In the genomic region with DNA sequence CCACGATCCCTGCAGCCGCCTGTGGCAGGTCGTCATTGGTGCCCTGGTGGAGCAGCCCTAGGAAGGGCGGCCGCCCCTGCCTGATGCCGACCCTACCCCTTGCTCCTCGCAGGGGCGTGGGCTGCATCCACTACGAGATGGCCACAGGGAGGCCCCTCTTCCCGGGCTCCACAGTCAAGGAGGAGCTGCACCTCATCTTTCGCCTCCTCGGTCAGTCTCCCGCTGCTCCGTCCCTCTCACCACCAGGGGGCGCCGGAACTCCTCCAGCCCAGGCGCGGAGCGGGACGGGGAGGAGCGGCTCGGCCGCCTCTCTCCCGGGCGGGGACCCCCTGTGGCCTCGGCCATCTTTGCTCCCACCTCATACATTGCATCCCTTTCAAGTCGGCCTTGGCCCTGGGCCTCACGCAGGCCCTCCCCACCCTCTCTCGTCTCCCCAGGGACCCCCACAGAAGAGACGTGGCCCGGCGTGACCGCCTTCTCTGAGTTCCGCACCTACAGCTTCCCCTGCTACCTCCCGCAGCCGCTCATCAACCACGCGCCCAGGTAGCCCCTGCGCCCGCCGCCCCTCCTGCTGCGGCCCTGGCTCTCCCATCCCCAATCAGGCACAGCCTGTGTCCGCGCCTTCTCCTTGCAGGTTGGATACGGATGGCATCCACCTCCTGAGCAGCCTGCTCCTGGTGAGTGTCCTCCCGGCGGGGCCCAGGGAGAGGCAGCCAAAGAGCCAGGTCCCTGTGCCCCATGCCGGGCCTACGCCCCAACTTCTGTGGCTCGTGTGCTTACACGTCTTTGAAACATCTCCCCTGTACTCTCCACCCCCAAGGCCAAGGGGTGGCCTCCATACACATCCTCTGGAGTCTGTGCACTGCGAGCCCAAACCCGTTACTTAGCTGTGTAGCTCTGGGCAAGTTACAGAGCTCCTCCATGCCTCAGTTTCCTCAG, we compare ENCODE assay signal across 8 cellular contexts. TPM values are rescaled to one million over a fixed set of nuclear protein-coding genes. Genes with fewer than 3 reads are reported as not detected.
DNase-seq lines count a peak whose midpoint lies in the region; ATAC-seq and TF ChIP-seq lines count a peak whose summit lies in the region.

No MANE protein-coding gene starts in this region.

- H3K4me2 ChIP-seq in GM23248 (ENCODE audit: unreplicated experiment) = peak overlapping the region; percentile 87

- peak overlapping the region; percentile 56 to 60 for H3K4me3 Mint-ChIP-seq in CD14-positive monocyte
- H3K4me3 Mint-ChIP-seq in activated CD4-positive, alpha-beta T cell treated with anti-CD3 and anti-CD28 coated beads, Interleukin-2, amount 10 ng/mL, durations not matched to agents 24 days and 14 days = peak overlapping the region; percentile 48

- intact Hi-C loops in CD14-positive monocyte (cut with micrococcal nuclease) (loop anchor here (2.0 to 10.0 kb wide), 6 partner anchors 104 to 254 kb away; partner anchors contain the start of gene ELK4 (in 2 of the 2)), colonic mucosa (cut with DNase I) (loop anchor here (2.0 to 10.0 kb wide), 4 partner anchors 63 to 134 kb away; partner anchors contain the start of gene ELK4)
- intact Hi-C loops in activated CD4-positive, alpha-beta T cell treated with anti-CD3 and anti-CD28 coated beads, Interleukin-2, amount 10 ng/mL, durations not matched to agents 24 days and 14 days (cut with micrococcal nuclease) = loop anchor here (1.0 to 5.0 kb wide), 4 partner anchors 63 to 182 kb away; partner anchors contain the start of gene ELK4

- TF ChIP-seq CTCF in CD14-positive monocyte (IDR thresholded peaks at IDR 0.05) = peak; percentile 96
- TF ChIP-seq CTCF in colonic mucosa (IDR thresholded peaks at IDR 0.05) = peak; percentile 88
- TF ChIP-seq CTCF in liver (IDR thresholded peaks at IDR 0.05; ENCODE audit: low read depth, low read length, missing input control) = peak; percentile 69

- H4K20me1 ChIP-seq in GM23248 (ENCODE audit: insufficient read depth) = no peaks in the 10 kb centered on the region

- H3K9me3 Mint-ChIP-seq in CD14-positive monocyte = no peaks in the 10 kb centered on the region
- no peaks in the 10 kb centered on the region for H3K9me3 Mint-ChIP-seq in activated CD4-positive, alpha-beta T cell treated with anti-CD3 and anti-CD28 coated beads, Interleukin-2, amount 10 ng/mL, durations not matched to agents 24 days and 14 days

- peak overlapping the region; percentile 82 for H2AFZ ChIP-seq in GM23248

- TF ChIP-seq RAD21 in liver (IDR thresholded peaks at IDR 0.05) = peak; percentile 73 to 81

- H3K9ac ChIP-seq in GM23248 (no peak overlapping the region), colonic mucosa (ENCODE audit: low read depth in 2 of 2, low read length in 2 of 2) (peak overlapping the region in 1 of 2 donors; percentile 14), liver (ENCODE audit: low read depth in 1 of 2, low read length in 2 of 2) (no peak overlapping the region)

- peaks cover 3% of the 10 kb centered on the region; the same call in 1 of the 2 replicates for H3K27me3 ChIP-seq in GM23248 (replicated peaks; ENCODE audit: insufficient read depth)
- H3K27me3 ChIP-seq in colonic mucosa = no peaks in the 10 kb centered on the region
- no peaks in the 10 kb centered on the region for H3K27me3 ChIP-seq in liver (ENCODE audit: control insufficient read depth in 4 of 4, insufficient read depth in 4 of 4, low read length in 3 of 4)

- no peaks in the 10 kb centered on the region for H3K36me3 Mint-ChIP-seq in CD14-positive monocyte
- no peaks in the 10 kb centered on the region for H3K36me3 Mint-ChIP-seq in activated CD4-positive, alpha-beta T cell treated with anti-CD3 and anti-CD28 coated beads, Interleukin-2, amount 10 ng/mL, durations not matched to agents 24 days and 14 days (ENCODE audit: low read depth)

- H3K27ac ChIP-seq in GM23248 = no peak overlapping the region
- no peak overlapping the region for H3K27ac ChIP-seq in colonic mucosa
- no peak overlapping the region for H3K27ac ChIP-seq in liver (ENCODE audit: low read depth in 1 of 2, low read length in 2 of 2)

- no peak for ATAC-seq in HG03097 (IDR thresholded peaks at IDR 0.05; ENCODE audit: low FRiP score, unreplicated experiment)

- peak overlapping the region in 1 of 7 donors; percentile 18 for H3K27ac Mint-ChIP-seq in CD14-positive monocyte
- H3K27ac Mint-ChIP-seq in activated CD4-positive, alpha-beta T cell treated with anti-CD3 and anti-CD28 coated beads, Interleukin-2, amount 10 ng/mL, durations not matched to agents 24 days and 14 days = peak overlapping the region; percentile 34

- H3K36me3 ChIP-seq in GM23248 (ENCODE audit: low read depth) (no peaks in the 10 kb centered on the region), colonic mucosa (no peaks in the 10 kb centered on the region), liver (ENCODE audit: control insufficient read depth in 4 of 4, insufficient read depth in 3 of 4, low read depth in 1 of 4, low read length in 3 of 4) (peaks cover 0 to 8% (median 5%) of the 10 kb centered on the region in 4 donors)

- 26 to 28% methylated on average over 44 of the region's 53 CpGs for WGBS in GM23248 (ENCODE audit: low coverage in 1 of 2, low lambda C conversion rate in 2 of 2, missing lambda C conversion rate in 2 of 2), 2 experiments
- WGBS in liver = 49% methylated on average over 53 of the region's 53 CpGs

- H3K79me2 ChIP-seq in GM23248 (ENCODE audit: insufficient read depth) = no peaks in the 10 kb centered on the region

- DNase-seq in CD14-positive monocyte (ENCODE audit: low spot score) = peak; percentile 60
- peak; percentile 85 for DNase-seq in GM23248
- peak; percentile 81 for DNase-seq in NCI-H345 (lab: John Stamatoyannopoulos, UW)
- peak; percentile 95 for DNase-seq in activated CD4-positive, alpha-beta T cell treated with anti-CD3 and anti-CD28 coated beads, Interleukin-2, amount 10 ng/mL, durations not matched to agents 24 days and 14 days
- peak; percentile 91 for DNase-seq in colonic mucosa
- DNase-seq in stimulated activated CD4-positive, alpha-beta T cell treated with anti-CD3 and anti-CD28 coated beads, Interleukin-4, amount 100 ng/mL, for 48 hours (ENCODE audit: low read depth in 2 of 2) = peak; percentile 78 to 91

- H3K27me3 Mint-ChIP-seq in CD14-positive monocyte (ENCODE audit: low read depth in 3 of 3) = peaks cover 3 to 12% (median 4%) of the 10 kb centered on the region in 3 donors
- H3K27me3 Mint-ChIP-seq in activated CD4-positive, alpha-beta T cell treated with anti-CD3 and anti-CD28 coated beads, Interleukin-2, amount 10 ng/mL, durations not matched to agents 24 days and 14 days = peaks cover 6% of the 10 kb centered on the region

- no peaks in the 10 kb centered on the region for H3K9me2 ChIP-seq in GM23248 (ENCODE audit: insufficient read depth)

- no peaks in the 10 kb centered on the region for H3F3A ChIP-seq in GM23248 (ENCODE audit: insufficient read depth)

- H3K4me3 ChIP-seq in GM23248 = peak overlapping the region; percentile 61
- no peak overlapping the region for H3K4me3 ChIP-seq in colonic mucosa
- no peak overlapping the region for H3K4me3 ChIP-seq in liver (ENCODE audit: low read depth in 1 of 3, low read length in 3 of 3)

- peaks cover 4% of the 10 kb centered on the region for H3K4me1 Mint-ChIP-seq in CD14-positive monocyte
- H3K4me1 Mint-ChIP-seq in activated CD4-positive, alpha-beta T cell treated with anti-CD3 and anti-CD28 coated beads, Interleukin-2, amount 10 ng/mL, durations not matched to agents 24 days and 14 days = peaks cover 3% of the 10 kb centered on the region

- in situ Hi-C loops in GM23248 (cut with MboI) = loop anchor here (10.0 kb wide), 1 partner anchor 126 kb away; no protein-coding TSS in a partner anchor

- H3K4me1 ChIP-seq in GM23248 (ENCODE audit: insufficient read depth) = no peaks in the 10 kb centered on the region
- H3K4me1 ChIP-seq in colonic mucosa = peaks cover 4% of the 10 kb centered on the region
- H3K4me1 ChIP-seq in liver (ENCODE audit: control insufficient read depth in 4 of 4, insufficient read depth in 4 of 4, low read length in 3 of 4) = no peaks in the 10 kb centered on the region

- no peaks in the 10 kb centered on the region for H3K9me3 ChIP-seq in GM23248 (ENCODE audit: low read depth)
- no peaks in the 10 kb centered on the region for H3K9me3 ChIP-seq in colonic mucosa
- no peaks in the 10 kb centered on the region for H3K9me3 ChIP-seq in liver (ENCODE audit: control insufficient read depth in 4 of 4, low read length in 3 of 4)

TF ChIP-seq in liver, 16 proteins besides CTCF, POLR2A, EP300 and RAD21 (continues in another document):
- TF ChIP-seq HNF4G (IDR thresholded peaks at IDR 0.05) (no peak), YY1 (IDR thresholded peaks at IDR 0.05) (no peak), MAX (IDR thresholded peaks at IDR 0.05) (no peak), TAF1 (conservative IDR thresholded peaks at IDR 0.05) (no peak)

RNA-seq across cellular contexts. Expression of gene CDK18, which starts 24.7 kb away (rescaled TPM):
- polyA plus RNA-seq in CD14-positive monocyte = under 1 TPM; 0.48 to 0.66 TPM
- not detected in 2 replicates for total RNA-seq in GM23248 (2014; rRNA removed; shearing (Covaris generic))
- not detected in 2 replicates for polyA plus RNA-seq in GM23248 (2016; fragmentation: Nextera tagmentation; extraction: Ambion mirVana)
- total RNA-seq in activated CD4-positive, alpha-beta T cell treated with anti-CD3 and anti-CD28 coated beads, Interleukin-2, amount 10 ng/mL, durations not matched to agents 24 days and 14 days = 0.23 and 1.2 TPM in 2 replicates
- total RNA-seq in colonic mucosa = 10 to 100 TPM; 27.9 to 46.0 TPM
- 1 to 10 TPM; 3.1 to 3.7 TPM for total RNA-seq in liver
- polyA plus RNA-seq in liver = 1 to 10 TPM; 2.4 to 3.0 TPM

Comparison
In these comparisons a context has a peak if more than half of its experiments do, and no peak if none do; other contexts are left out.
1. RNA of gene CDK18, which starts 24.7 kb away (total RNA-seq): 27.9 to 46.0 TPM in colonic mucosa; 3.1 to 3.7 TPM in liver, 0.23 to 1.2 TPM in activated CD4-positive, alpha-beta T cell treated with anti-CD3 and anti-CD28 coated beads, Interleukin-2, amount 10 ng/mL, durations not matched to agents 24 days and 14 days and not detected in GM23248; every median in the first group is over 4 times any median in the second.
2. Peak in every context shown above with its lines, with median percentiles within 50 percentile points of each other: DNase-seq and CTCF ChIP-seq.